15 cellular contexts compared by ENCODE assay signal in genomic region chr1:217040696-217041095, GRCh38.
DNase-seq lines count a peak whose midpoint lies in the region; ATAC-seq, FAIRE-seq and TF ChIP-seq lines count a peak whose summit lies in the region.
"Had no signal": no experiment of that assay in that cellular context is flagged by ENCODE, and none has a peak within 500 bp of the region (broad histone marks: within the 10 kb centered on the region; RNA-seq: fewer than 3 reads in every experiment).

No MANE protein-coding gene starts in this region.

- H4K20me1 ChIP-seq in astrocyte (ENCODE audit: insufficient read depth, low read length): no peaks in the 10 kb centered on the region
- H4K20me1 ChIP-seq: BLaER1 treated with 17β-estradiol and CSF1 and Interleukin-3, amounts not matched to agents 10 nM and 100 nM had no signal

- no peaks in the 10 kb centered on the region for H3K36me3 ChIP-seq in astrocyte (ENCODE audit: insufficient read depth, low read length)
- H3K36me3 ChIP-seq: BLaER1 treated with 17β-estradiol and CSF1 and Interleukin-3, amounts not matched to agents 10 nM and 100 nM had no signal

- H3K4me3 Mint-ChIP-seq in astrocyte (ENCODE audit: unreplicated experiment): no peak overlapping the region
- H3K4me3 Mint-ChIP-seq: CD4-positive, CD25-positive, alpha-beta regulatory T cell had no signal

- H3K36me3 Mint-ChIP-seq in astrocyte (ENCODE audit: low read depth, unreplicated experiment): no peaks in the 10 kb centered on the region
- H3K36me3 Mint-ChIP-seq: CD4-positive, CD25-positive, alpha-beta regulatory T cell had no signal

- no peaks in the 10 kb centered on the region for H3K9me3 ChIP-seq in astrocyte (ENCODE audit: insufficient read depth, low read depth, low read length)

- H3K4me3 ChIP-seq in astrocyte (ENCODE audit: insufficient read depth, low read depth, low read length) (no peak overlapping the region), fibroblast of pulmonary artery (replicated peaks; ENCODE audit: low read depth, low read length) (no peak overlapping the region)
- H3K4me3 ChIP-seq: BLaER1 treated with 17β-estradiol and CSF1 and Interleukin-3, amounts not matched to agents 10 nM and 100 nM; K562 had no signal

- H3K27ac ChIP-seq in astrocyte (ENCODE audit: low read depth, low read length): no peak overlapping the region
- H3K27ac ChIP-seq: BLaER1 treated with 17β-estradiol and CSF1 and Interleukin-3, amounts not matched to agents 10 nM and 100 nM had no signal

- H3K4me1 ChIP-seq in astrocyte (ENCODE audit: insufficient read depth, low read length): no peaks in the 10 kb centered on the region

- peaks cover 16% of the 10 kb centered on the region for H3K9me3 Mint-ChIP-seq in astrocyte (ENCODE audit: unreplicated experiment)

- H3K4me1 Mint-ChIP-seq in astrocyte (ENCODE audit: low read depth, unreplicated experiment): peaks cover 8% of the 10 kb centered on the region
- H3K4me1 Mint-ChIP-seq: CD4-positive, CD25-positive, alpha-beta regulatory T cell had no signal

- H3K9ac ChIP-seq in astrocyte (ENCODE audit: low read length): no peak overlapping the region
- H3K9ac ChIP-seq: BLaER1 treated with 17β-estradiol and CSF1 and Interleukin-3, amounts not matched to agents 10 nM and 100 nM had no signal

- ATAC-seq in HG03280 (IDR thresholded peaks at IDR 0.05; ENCODE audit: unreplicated experiment) (no peak), esophagus mucosa (no peak)
- ATAC-seq: K562 had no signal

- H3K27ac Mint-ChIP-seq in astrocyte (ENCODE audit: unreplicated experiment): no peak overlapping the region
- H3K27ac Mint-ChIP-seq: CD4-positive, CD25-positive, alpha-beta regulatory T cell had no signal

- H3K27me3 ChIP-seq in astrocyte (ENCODE audit: insufficient read depth, low read length): no peaks in the 10 kb centered on the region

- peak; percentile 51 for FAIRE-seq in D721Med (lab: Jason Lieb, UNC)
- no peak for FAIRE-seq in astrocyte (lab: Jason Lieb, UNC)
- FAIRE-seq: K562 had no signal

- no peak overlapping the region for H3K4me2 ChIP-seq in astrocyte (ENCODE audit: low read length)
- H3K4me2 ChIP-seq: BLaER1 treated with 17β-estradiol and CSF1 and Interleukin-3, amounts not matched to agents 10 nM and 100 nM had no signal

- H3K79me2 ChIP-seq in astrocyte (ENCODE audit: insufficient read depth, low read length): no peaks in the 10 kb centered on the region

- no peaks in the 10 kb centered on the region for H3K27me3 Mint-ChIP-seq in astrocyte (ENCODE audit: low read depth, unreplicated experiment)
- H3K27me3 Mint-ChIP-seq: CD4-positive, CD25-positive, alpha-beta regulatory T cell had no signal

- DNase-seq in D721Med (ENCODE audit: insufficient read length, low spot score) (no peak), ELR (ENCODE audit: low read depth) (peak; percentile 37), astrocyte (ENCODE audit: low read depth) (peak; percentile 26), fibroblast of pulmonary artery (ENCODE audit: low read depth) (peak; percentile 2), SK-N-DZ (ENCODE audit: low spot score) (no peak), nucleus accumbens (lab: John Stamatoyannopoulos, UW) (no peak)
- DNase-seq: ACHN; CD4-positive, CD25-positive, alpha-beta regulatory T cell; DMS 273 treated with DMSO at 0.1 percent for 48 hours; GF-D8; H7 had no signal

- TF ChIP-seq CTCF in D721Med (IDR thresholded peaks at IDR 0.05; ENCODE audit: insufficient read depth, missing control alignments): no peak
- no peak for TF ChIP-seq CTCF in astrocyte (IDR thresholded peaks at IDR 0.05; ENCODE audit: insufficient read depth, low read depth, low read length)
- TF ChIP-seq CTCF in fibroblast of pulmonary artery (IDR thresholded peaks at IDR 0.05; ENCODE audit: low read length, missing control alignments): no peak

- H2AFZ ChIP-seq in astrocyte (ENCODE audit: low read depth, low read length): no peak overlapping the region

Comparison
In these comparisons a context has a peak if more than half of its experiments do, and no peak if none do; other contexts are left out.
1. DNase-seq: peak in ELR (single experiment), astrocyte (single experiment) and fibroblast of pulmonary artery (single experiment); none in D721Med (single experiment), SK-N-DZ (single experiment) and nucleus accumbens (0 of 56).